ENCODE assay signal across 24 cellular contexts in the genomic region with DNA sequence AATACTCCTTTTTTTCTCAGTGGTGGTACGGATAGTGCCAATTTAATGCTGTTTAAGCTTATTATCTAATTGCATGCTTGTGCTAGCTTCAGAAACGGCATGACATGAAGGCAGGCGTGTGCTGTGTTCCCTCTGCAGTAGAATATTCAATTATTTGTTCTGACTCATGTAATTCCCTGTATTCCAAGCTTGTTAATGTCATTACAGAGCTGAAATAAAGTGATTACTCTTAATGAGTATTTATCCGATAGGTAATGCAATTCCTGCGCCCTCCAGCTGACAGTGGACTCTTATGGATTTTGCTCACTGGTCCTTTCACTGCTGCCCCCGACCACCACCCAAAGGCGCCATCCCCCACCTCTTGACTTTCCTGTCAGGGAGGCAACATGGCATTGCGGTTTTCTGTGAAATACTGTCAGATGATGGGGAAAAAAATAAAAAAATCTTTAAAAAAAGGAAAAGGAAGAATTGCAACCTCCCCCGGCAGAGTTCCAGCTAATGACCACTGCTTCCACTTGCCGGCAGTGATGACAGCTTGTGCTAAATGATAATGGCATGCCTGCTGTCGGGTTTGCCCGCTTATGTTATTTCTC.
"Had no signal": no experiment of that assay in that cellular context is flagged by ENCODE, and none has a peak within 500 bp of the region (broad histone marks: within the 10 kb centered on the region; RNA-seq: fewer than 3 reads in every experiment).

No MANE protein-coding gene starts in this region.

- DNase-seq: cortex of kidney; effector memory CD8-positive, alpha-beta T cell; erythroblast; esophagus squamous epithelium; heart left ventricle; hippocampal formation; kidney glomerular epithelial cell; natural killer cell; pancreas; stimulated activated CD4-positive, alpha-beta T cell treated with anti-CD3 and anti-CD28 coated beads, Interleukin-2, amount 100 ng/mL, for 24 hours; stimulated activated CD4-positive, alpha-beta T cell treated with anti-CD3 and anti-CD28 coated beads, Interleukin-4, amount 100 ng/mL, for 24 hours; stimulated activated naive CD4-positive, alpha-beta T cell treated with Interleukin-2 at 50 U/mL for 16 hours; stomach; thyroid gland; trophoblast cell had no signal

- H3K4me3 ChIP-seq: esophagus squamous epithelium, heart left ventricle, lung, pancreas, right atrium auricular region, stomach, thyroid gland, vagina had no signal

- H3K9me3 ChIP-seq: esophagus squamous epithelium, neutrophil, pancreas, right atrium auricular region, thyroid gland, vagina had no signal

- H3K27ac ChIP-seq: esophagus squamous epithelium, heart left ventricle, neutrophil, pancreas, right atrium auricular region, stomach, thyroid gland, vagina had no signal

- ATAC-seq: effector memory CD8-positive, alpha-beta T cell; heart left ventricle; natural killer cell; pancreas; sciatic nerve; stimulated activated effector memory CD8-positive, alpha-beta T cell treated with anti-CD3 and anti-CD28 coated beads, Interleukin-12 subunit alpha, Interleukin-12 subunit beta, amount 100 ng/mL, for 72 hours had no signal

- H3K36me3 ChIP-seq: esophagus squamous epithelium, heart left ventricle, neutrophil, pancreas, right atrium auricular region, stomach, thyroid gland, vagina had no signal

- FAIRE-seq: endometrium, frontal cortex, islet of Langerhans, pancreas had no signal

- H3K27me3 ChIP-seq: esophagus squamous epithelium, neutrophil, pancreas, right atrium auricular region, stomach, thyroid gland, vagina had no signal
